Comparison of ENCODE assay signal across 8 cellular contexts in genomic region chr1:16385659-16386453, GRCh38. TPM values are rescaled to one million over a fixed set of nuclear protein-coding genes. Genes with fewer than 3 reads are reported as not detected.
DNase-seq lines count a peak whose midpoint lies in the region; ATAC-seq and TF ChIP-seq lines count a peak whose summit lies in the region.

No MANE protein-coding gene starts in this region.

- H3K4me1 Mint-ChIP-seq in IgD-negative memory B cell (peaks cover 41 to 57% (median 53%) of the 10 kb centered on the region in 3 donors), nephron (peaks cover 50% of the 10 kb centered on the region)
- peaks cover 65% of the 10 kb centered on the region for H3K4me1 Mint-ChIP-seq in central memory CD8-positive, alpha-beta T cell

- H3K27ac ChIP-seq in ACC112 (ENCODE audit: low read depth, low read length), result peak overlapping the region; percentile 85

- H3K4me1 ChIP-seq in ACC112 (ENCODE audit: control insufficient read depth, insufficient read depth, low read length, unreplicated experiment), result peaks cover 45% of the 10 kb centered on the region

- H3K9me3 Mint-ChIP-seq in IgD-negative memory B cell, result no peaks in the 10 kb centered on the region
- no peaks in the 10 kb centered on the region for H3K9me3 Mint-ChIP-seq in central memory CD8-positive, alpha-beta T cell
- no peaks in the 10 kb centered on the region for H3K9me3 Mint-ChIP-seq in nephron

- H3K27ac Mint-ChIP-seq in IgD-negative memory B cell, result peak overlapping the region; percentile 54 to 93 (median 84)
- H3K27ac Mint-ChIP-seq in central memory CD8-positive, alpha-beta T cell (ENCODE audit: low read depth), result peak overlapping the region; percentile 72
- peak overlapping the region in 2 of 3 experiments; percentile 72 to 82 for H3K27ac Mint-ChIP-seq in nephron

- H3K36me3 Mint-ChIP-seq in IgD-negative memory B cell (peaks cover 3% of the 10 kb centered on the region), nephron (ENCODE audit: low read depth) (peaks cover 16% of the 10 kb centered on the region)
- H3K36me3 Mint-ChIP-seq in central memory CD8-positive, alpha-beta T cell (ENCODE audit: insufficient read depth), result peaks cover 10% of the 10 kb centered on the region

- H3K4me3 Mint-ChIP-seq in IgD-negative memory B cell (peak overlapping the region in 2 of 4 donors; percentile 15 to 30), nephron (no peak overlapping the region)
- peak overlapping the region; percentile 76 for H3K4me3 Mint-ChIP-seq in central memory CD8-positive, alpha-beta T cell

- H3K36me3 ChIP-seq in ACC112 (ENCODE audit: insufficient read depth, low read length), result no peaks in the 10 kb centered on the region

- no peak overlapping the region for H3K4me3 ChIP-seq in ACC112 (ENCODE audit: low read depth, low read length)

- TF ChIP-seq CTCF in nephron (IDR thresholded peaks at IDR 0.05; ENCODE audit: unreplicated experiment in 3 of 3), result no peak

- H2AFZ ChIP-seq in ACC112 (ENCODE audit: low read length, unreplicated experiment), result no peak overlapping the region

- DNase-seq in central memory CD8-positive, alpha-beta T cell (ENCODE audit: low spot score in 2 of 2), result no peak
- DNase-seq in 8988T, result no peak
- DNase-seq in germinal center (ENCODE audit: low spot score), result no peak

- H3K27me3 Mint-ChIP-seq in IgD-negative memory B cell (no peaks in the 10 kb centered on the region), nephron (ENCODE audit: low read depth) (no peaks in the 10 kb centered on the region)
- H3K27me3 Mint-ChIP-seq in central memory CD8-positive, alpha-beta T cell, result no peaks in the 10 kb centered on the region

- no peaks in the 10 kb centered on the region for H3K27me3 ChIP-seq in ACC112 (ENCODE audit: insufficient read depth, low read length)

- no peak for ATAC-seq in central memory CD8-positive, alpha-beta T cell (replicated peaks; ENCODE audit: extremely low read depth, poor library complexity, severe bottlenecking)
- ATAC-seq in activated CD4-positive, CD25-positive, alpha-beta regulatory T cell treated with anti-CD3 and anti-CD28 coated beads, Interleukin-2, amount 50 U/mL, for 24 hours, result no peak
- no peak for ATAC-seq in HG02981 (IDR thresholded peaks at IDR 0.05; ENCODE audit: unreplicated experiment)

- H3K79me2 ChIP-seq in ACC112 (ENCODE audit: control insufficient read depth, insufficient read depth, low read length, unreplicated experiment), result peaks cover 91% of the 10 kb centered on the region

RNA-seq across cellular contexts. Expression of gene SZRD1, which starts 18.8 kb away (rescaled TPM):
- polyA plus RNA-seq in IgD-negative memory B cell, result 53.4 TPM

RNA-seq across cellular contexts. Expression of gene FBXO42, which starts 33.6 kb away (rescaled TPM):
- polyA plus RNA-seq in IgD-negative memory B cell, result 26.8 TPM

RNA-seq across cellular contexts. Expression of gene SPATA21, which starts 51.4 kb away (rescaled TPM):
- polyA plus RNA-seq in IgD-negative memory B cell, result not detected

RNA-seq across cellular contexts. Expression of gene NECAP2, which starts 54.7 kb away (rescaled TPM):
- 144 TPM for polyA plus RNA-seq in IgD-negative memory B cell
